Comparison of ENCODE assay signal across 12 cellular contexts in the genomic region with DNA sequence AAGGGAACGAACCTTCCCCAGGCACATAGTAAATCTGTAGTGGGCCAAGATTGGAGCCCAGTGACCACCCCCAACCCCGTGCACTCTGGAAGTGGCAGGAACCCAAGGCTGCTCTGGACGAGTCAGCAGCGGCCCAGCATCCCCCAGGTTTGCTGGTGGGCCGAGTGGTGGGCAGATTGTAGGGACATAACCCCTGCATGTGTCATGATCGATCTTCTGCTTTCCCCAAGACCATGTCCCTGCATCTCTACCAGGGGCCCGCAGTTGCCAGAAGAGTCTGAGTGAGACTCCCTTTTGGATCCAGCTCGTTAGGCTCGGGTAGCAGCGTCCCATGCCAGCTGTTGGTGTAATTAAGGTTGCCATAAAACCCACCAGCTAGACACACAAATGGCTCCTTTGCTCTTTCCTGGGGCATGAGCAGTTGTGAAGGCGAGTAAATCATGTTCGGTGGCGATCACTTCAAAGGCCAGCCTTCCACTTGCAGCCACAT.
DNase-seq lines count a peak whose midpoint lies in the region; ATAC-seq lines count a peak whose summit lies in the region.
"Had no signal": no experiment of that assay in that cellular context is flagged by ENCODE, and none has a peak within 500 bp of the region (broad histone marks: within the 10 kb centered on the region; RNA-seq: fewer than 3 reads in every experiment).

No MANE protein-coding gene starts in this region.

- DNase-seq in 8988T (peak; percentile 6), DMS 273 treated with DMSO at 0.1 percent for 48 hours (lab: John Stamatoyannopoulos, UW) (peak; percentile 48), NCI-H446 treated with DMSO at 0.1 percent for 48 hours (lab: John Stamatoyannopoulos, UW) (peak; percentile 63), left colon (no peak), GM19238 (ENCODE audit: insufficient read length, low spot score) (no peak)
- no peak for DNase-seq in stimulated activated naive CD8-positive, alpha-beta T cell treated with anti-CD3 and anti-CD28 coated beads, Interleukin-15, Interleukin-2, amounts not matched to agents 100 U/mL and 50 U/mL, for 24 hours
- DNase-seq: AML-193, Calu3, SW 1271 had no signal

- intact Hi-C loops in left colon (cut with DNase I, micrococcal nuclease) = no loop called here

- ATAC-seq in left colon = peak; percentile 89
- ATAC-seq in stimulated activated naive CD8-positive, alpha-beta T cell treated with anti-CD3 and anti-CD28 coated beads, Interleukin-15, Interleukin-2, amounts not matched to agents 100 U/mL and 50 U/mL, for 24 hours = no peak
- ATAC-seq in HG03520 (IDR thresholded peaks at IDR 0.05; ENCODE audit: unreplicated experiment) = no peak
- ATAC-seq: K562, left lobe of liver had no signal

Comparison
In these comparisons a context has a peak if more than half of its experiments do, and no peak if none do; other contexts are left out.
1. DNase-seq: peak in 8988T (single experiment), DMS 273 treated with DMSO at 0.1 percent for 48 hours (single experiment) and NCI-H446 treated with DMSO at 0.1 percent for 48 hours (single experiment); none in left colon (0 of 2), GM19238 (single experiment) and stimulated activated naive CD8-positive, alpha-beta T cell treated with anti-CD3 and anti-CD28 coated beads, Interleukin-15, Interleukin-2, amounts not matched to agents 100 U/mL and 50 U/mL, for 24 hours (single experiment).